Comparison of ENCODE assay signal across 20 cellular contexts in genomic region chr14:51825926-51826325, GRCh38. TPM values are rescaled to one million over a fixed set of nuclear protein-coding genes. Genes with fewer than 3 reads are reported as not detected.
"Had no signal": no experiment of that assay in that cellular context is flagged by ENCODE, and none has a peak within 500 bp of the region (broad histone marks: within the 10 kb centered on the region; RNA-seq: fewer than 3 reads in every experiment).

No MANE protein-coding gene starts in this region.

- H3K27me3 ChIP-seq: esophagus muscularis mucosa, gastrocnemius medialis, left lung had no signal

- DNase-seq: dermis blood vessel endothelial cell; dorsolateral prefrontal cortex; effector CD4-positive, alpha-beta T cell; effector memory CD4-positive, alpha-beta T cell; foreskin melanocyte; gastrocnemius medialis; glutamatergic neuron; head of caudate nucleus; heart right ventricle; hippocampal formation; left cardiac atrium; left lung; left ventricle myocardium superior; lower lobe of right lung; mesenchymal stem cell; midbrain; naive thymus-derived CD8-positive, alpha-beta T cell had no signal

- H3K9me3 ChIP-seq: esophagus muscularis mucosa, gastrocnemius medialis, heart right ventricle, left lung, lower lobe of right lung had no signal

- H3K27ac ChIP-seq: coronary artery, esophagus muscularis mucosa, gastrocnemius medialis, heart right ventricle, left lung, lower lobe of right lung had no signal

- H3K4me1 ChIP-seq: esophagus muscularis mucosa, gastrocnemius medialis, lower lobe of right lung had no signal

- H3K36me3 ChIP-seq: esophagus muscularis mucosa, gastrocnemius medialis, heart right ventricle, left lung, lower lobe of right lung had no signal

- H3K4me3 ChIP-seq: coronary artery, dorsolateral prefrontal cortex, esophagus muscularis mucosa, gastrocnemius medialis, heart right ventricle, left lung, lower lobe of right lung had no signal

- ATAC-seq: gastrocnemius medialis; heart right ventricle; left cardiac atrium; left lung; left ventricle myocardium superior; lower lobe of right lung; naive thymus-derived CD8-positive, alpha-beta T cell had no signal

RNA-seq across cellular contexts. Expression of gene GNG2, which starts 34.5 kb away (rescaled TPM):
- total RNA-seq: endothelial cell of umbilical vein had no signal
- polyA plus RNA-seq: endothelial cell of umbilical vein had no signal
